In genomic region chr11:120168108-120168959, GRCh38 we compare ENCODE assay signal across 8 cellular contexts. TPM values are rescaled to one million over a fixed set of nuclear protein-coding genes. Genes with fewer than 3 reads are reported as not detected.
DNase-seq lines count a peak whose midpoint lies in the region; ATAC-seq and TF ChIP-seq lines count a peak whose summit lies in the region.

No MANE protein-coding gene starts in this region.

- ATAC-seq in HG03045 (IDR thresholded peaks at IDR 0.05; ENCODE audit: unreplicated experiment): no peak

- POLR2A ChIA-PET in HEK293T (lab: Yijun Ruan, JAX): no interaction called here

- H3K4me1 ChIP-seq in adrenal gland (replicated peaks in 1 of 2) (peaks cover 5 to 16% of the 10 kb centered on the region in 2 donors), spleen (peaks cover 3 to 31% (median 23%) of the 10 kb centered on the region in 6 donors)

- TF ChIP-seq CTCF in adrenal gland (IDR thresholded peaks at IDR 0.05) (no peak), spleen (IDR thresholded peaks at IDR 0.05 in 8 of 11, conservative IDR thresholded peaks at IDR 0.05 in 3 of 11) (no peak)

- 36 to 67% (median 38%) methylated on average over 14 to 35 of the region's 35 CpGs for WGBS in adrenal gland, 4 donors
- WGBS in spleen, 5 donors: 34 to 42% (median 39%) methylated on average over 34 to 35 of the region's 35 CpGs

- H3K27me3 ChIP-seq in adrenal gland: no peaks in the 10 kb centered on the region
- H3K27me3 ChIP-seq in spleen (replicated peaks in 1 of 7): peaks cover 0 to 94% (median 26%) of the 10 kb centered on the region in 7 donors

- TF ChIP-seq POLR2A in adrenal gland (IDR thresholded peaks at IDR 0.05) (no peak), spleen (IDR thresholded peaks at IDR 0.05) (no peak)

- intact Hi-C loops in adrenal gland (cut with DNase I) (loop anchor here in 1 of 2 donors (10.0 kb wide), 1 partner anchor 504 kb away; no protein-coding TSS in a partner anchor), spleen (cut with DNase I; ENCODE audit: low total_unique reads) (no loop called here)

- CTCF ChIA-PET in HEK293T (lab: Yijun Ruan, JAX): interaction anchor here (0.6 to 1.3 kb wide), 8 partner anchors 9 to 741 kb away, joined by 3 to 6 read pairs (median 4); no protein-coding TSS in a partner anchor

- H3K4me3 ChIP-seq in adrenal gland: peak overlapping the region in 3 of 4 donors; percentile 20 to 70 (median 30)
- peak overlapping the region; percentile 70 for H3K4me3 ChIP-seq in iPS-18c (ENCODE audit: insufficient read depth, low read depth, low read length)
- H3K4me3 ChIP-seq in spleen: peak overlapping the region; percentile 27 to 66 (median 36)

- H3K36me3 ChIP-seq in adrenal gland (replicated peaks in 1 of 2): no peaks in the 10 kb centered on the region
- H3K36me3 ChIP-seq in spleen: no peaks in the 10 kb centered on the region

- H3K9me3 ChIP-seq in adrenal gland (replicated peaks in 1 of 3) (peaks cover 0 to 5% (median 0%) of the 10 kb centered on the region in 3 donors), iPS-18c (ENCODE audit: control insufficient read depth, insufficient read depth, low read length) (no peaks in the 10 kb centered on the region), spleen (peaks cover 0 to 21% (median 11%) of the 10 kb centered on the region in 8 donors)

- DNase-seq in HEK293T (ENCODE audit: extremely low spot score) (peak; percentile 3), adrenal gland (peak in 1 of 7 donors; percentile 53), spleen (no peak), NCI-H1694 treated with DMSO at 0.1 percent for 48 hours (lab: John Stamatoyannopoulos, UW) (no peak), NCI-H1092 treated with DMSO at 0.1 percent for 48 hours (lab: John Stamatoyannopoulos, UW) (no peak)
- no peak for DNase-seq in stimulated activated CD4-positive, alpha-beta T cell treated with anti-CD3 and anti-CD28 coated beads, Interleukin-1b, Interleukin-23, amount 100 ng/mL, for 48 hours

- H3K27ac ChIP-seq in adrenal gland (no peak overlapping the region), spleen (peak overlapping the region in 7 of 8 donors; percentile 46 to 78 (median 74))

TF ChIP-seq in HEK293T, 16 proteins besides CTCF, POLR2A, EP300 and RAD21:
- TF ChIP-seq BHLHE40 (IDR thresholded peaks at IDR 0.05; ENCODE audit: borderline replicate concordance): no peak
- TF ChIP-seq TARDBP (IDR thresholded peaks at IDR 0.05): no peak
- no peak for TF ChIP-seq FOXK2 (IDR thresholded peaks at IDR 0.05)
- TF ChIP-seq CTBP1 (IDR thresholded peaks at IDR 0.05; ENCODE audit: borderline replicate concordance): no peak
- no peak for TF ChIP-seq SUZ12 (IDR thresholded peaks at IDR 0.05)
- TF ChIP-seq HDGF (IDR thresholded peaks at IDR 0.05; ENCODE audit: borderline replicate concordance): no peak
- TF ChIP-seq ARNT (IDR thresholded peaks at IDR 0.05): no peak

RNA-seq across cellular contexts. Expression of gene TRIM29, which starts 30.4 kb away (rescaled TPM):
- total RNA-seq in adrenal gland (1 to 10 TPM in 3 of 8 donors, under 1 TPM in 2, not detected in 3; 0.24 to 4.3 (median 1.1) TPM), spleen (1 to 10 TPM in 2 of 7 donors, under 1 TPM in 1, not detected in 4; 0.81 to 2.0 (median 1.2) TPM)
- polyA plus RNA-seq in adrenal gland (1 to 10 TPM in 2 of 3 donors, under 1 TPM in 1; 0.70 to 2.6 (median 1.2) TPM), spleen (under 1 TPM; 0.03 to 0.64 (median 0.20) TPM)

RNA-seq across cellular contexts. Expression of gene OAF, which starts 42.5 kb away (rescaled TPM):
- total RNA-seq in adrenal gland (100 to 1,000 TPM in 7 of 8 donors, 10 to 100 TPM in 1; 98.6 to 253 (median 182) TPM), spleen (100 to 1,000 TPM in 1 of 7 donors, 10 to 100 TPM in 6; 28.3 to 148 (median 82.6) TPM)
- polyA plus RNA-seq in adrenal gland (100 to 1,000 TPM in 1 of 3 donors, 10 to 100 TPM in 2; 67.7 to 105 (median 69.9) TPM), spleen (10 to 100 TPM; 10.6 to 44.1 (median 20.5) TPM)

Comparison
In these comparisons a context has a peak if more than half of its experiments do, and no peak if none do; other contexts are left out.
1. H3K27ac ChIP-seq: peak in spleen (7 of 8); none in adrenal gland (0 of 5).
2. Peak in every context shown above with its lines, with median percentiles within 50 percentile points of each other: H3K4me3 ChIP-seq.